In the genomic region with DNA sequence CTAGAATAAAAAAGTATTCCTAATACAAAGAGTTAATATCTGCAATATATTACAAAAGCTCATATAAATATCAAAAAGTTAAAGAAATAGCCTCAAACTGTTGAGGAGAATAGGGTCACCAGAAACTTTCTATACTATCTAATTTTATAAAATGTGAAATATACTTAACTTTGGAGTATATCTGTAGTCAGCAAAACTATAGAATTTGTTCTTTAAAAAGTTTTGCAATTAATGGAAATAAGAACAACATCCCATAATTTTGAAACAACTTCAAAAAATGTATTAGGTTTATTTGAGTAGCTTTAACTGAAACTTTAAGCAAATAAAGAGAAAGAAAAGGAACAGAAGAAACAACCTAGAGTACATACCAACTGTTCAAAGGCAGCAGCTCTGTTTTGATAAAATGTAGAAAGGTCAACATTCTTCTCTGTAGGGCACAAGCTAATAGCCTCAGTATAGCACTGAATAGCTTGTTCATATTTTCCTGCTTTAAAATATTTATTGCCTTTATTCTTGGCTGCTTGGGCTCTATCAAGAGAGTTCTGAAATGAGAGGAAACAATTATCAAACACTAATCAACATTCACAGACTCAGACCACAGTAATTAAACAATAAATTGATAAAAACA, we compare ENCODE assay signal across 1 cellular context.
TF ChIP-seq lines count a peak whose summit lies in the region.

No MANE protein-coding gene starts in this region.

TF ChIP-seq in A549, 52 proteins besides CTCF, POLR2A, EP300 and RAD21:
- TF ChIP-seq KDM1A (IDR thresholded peaks at IDR 0.05; ENCODE audit: low read depth) (no peak), MAFK (IDR thresholded peaks at IDR 0.05; ENCODE audit: partially characterized antibody) (peak; percentile 31)
